ENCODE assay signal across 1 cellular context in genomic region chr2:159984034-159984433, GRCh38.
A peak's percentile ranks its signal among the peaks of the same experiment; 100 is the strongest.
TF ChIP-seq lines count a peak whose summit lies in the region.

No MANE protein-coding gene starts in this region.

TF ChIP-seq in H1, 55 proteins besides CTCF, POLR2A, EP300 and RAD21:
- TF ChIP-seq RXRA (IDR thresholded peaks at IDR 0.05; ENCODE audit: insufficient read depth, low read depth, low read length) (no peak), MAFK (IDR thresholded peaks at IDR 0.05; ENCODE audit: low read depth, low read length) (peak; percentile 59; the same call in 1 of the 2 replicates)
